1 cellular context compared by ENCODE assay signal in the genomic region with DNA sequence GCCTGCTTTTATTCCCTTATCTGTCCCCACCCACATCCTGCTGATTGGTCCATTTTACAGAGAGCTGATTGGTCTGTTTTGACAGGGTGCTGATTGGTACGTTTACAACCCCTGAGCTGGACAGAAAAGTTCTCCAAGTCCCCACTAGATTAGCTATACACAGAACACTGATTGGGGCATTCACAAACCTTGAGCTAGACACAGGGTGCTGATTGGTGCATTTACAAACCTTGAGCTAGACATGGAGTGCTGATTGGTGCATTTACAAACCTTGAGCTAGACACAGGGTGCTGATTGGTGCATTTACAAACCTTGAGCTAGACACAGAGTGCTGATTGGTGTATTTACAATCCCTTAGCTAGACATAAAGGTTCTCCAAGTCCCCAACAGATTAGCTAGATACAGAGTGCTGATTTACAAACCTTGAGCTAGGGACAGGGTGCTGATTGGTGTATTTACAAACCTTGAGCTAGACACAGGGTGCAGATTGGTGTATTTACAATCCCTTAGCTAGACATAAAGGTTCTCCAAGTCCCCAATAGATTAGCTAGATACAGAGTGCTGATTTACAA.
TF ChIP-seq lines count a peak whose summit lies in the region.

No MANE protein-coding gene starts in this region.

TF ChIP-seq in HCT116, 20 proteins besides CTCF, POLR2A, EP300 and RAD21:
- peak; percentile 29; the same call in 1 of the 2 replicates for TF ChIP-seq SP1 (IDR thresholded peaks at IDR 0.05; ENCODE audit: low read depth)
